In genomic region chr11:67401495-67402191, GRCh38 we compare ENCODE assay signal across 8 cellular contexts. TPM values are rescaled to one million over a fixed set of nuclear protein-coding genes. Genes with fewer than 3 reads are reported as not detected.
DNase-seq lines count a peak whose midpoint lies in the region; ATAC-seq and TF ChIP-seq lines count a peak whose summit lies in the region.

PPP1CA (minus strand) TSS chr11:67401858; CDS start chr11:67401782, 76 bp downstream.

- H3K36me3 ChIP-seq in parathyroid adenoma (ENCODE audit: control insufficient read depth, insufficient read depth, low read length) (no peaks in the 10 kb centered on the region), thyroid gland (peaks cover 24 to 25% of the 10 kb centered on the region in 2 donors)

- DNase-seq in NCI-H1105 treated with DMSO at 0.1 percent for 48 hours (lab: John Stamatoyannopoulos, UW) (peak; percentile 74), SW 1271 (lab: John Stamatoyannopoulos, UW) (peak; percentile 70 to 85), Right ventricle myocardium inferior (ENCODE audit: missing footprints) (peak; percentile 95), thyroid gland (peak; percentile 89 to 90)
- DNase-seq in activated naive CD8-positive, alpha-beta T cell treated with anti-CD3 and anti-CD28 coated beads, Interleukin-2, amount 10 ng/mL, durations not matched to agents 7 days and 5 days = peak; percentile 98

- WGBS in thyroid gland, 2 donors = 0% methylated on average over 2 to 6 of the region's 73 CpGs

- H3K27ac Mint-ChIP-seq in activated naive CD8-positive, alpha-beta T cell treated with anti-CD3 and anti-CD28 coated beads, Interleukin-2, amount 10 ng/mL, durations not matched to agents 7 days and 5 days = peak within 1 kb of the TSS; percentile 95

- POLR2A ChIA-PET in activated naive CD8-positive, alpha-beta T cell treated with anti-CD3 and anti-CD28 coated beads, Interleukin-2, amount 10 ng/mL, durations not matched to agents 7 days and 5 days (lab: Charles Lee) = interaction anchor here (0.8 to 12.5 kb wide), 25 partner anchors 10 to 1787 kb away, joined by 3 to 491 read pairs (median 5); partner anchors contain the start of genes AIP, CARNS1, CDK2AP2 and NUDT8

- peaks cover 40% of the 10 kb centered on the region for H3K4me1 Mint-ChIP-seq in activated naive CD8-positive, alpha-beta T cell treated with anti-CD3 and anti-CD28 coated beads, Interleukin-2, amount 10 ng/mL, durations not matched to agents 7 days and 5 days

- H3K27ac ChIP-seq in parathyroid adenoma (peak within 1 kb of the TSS; percentile 61), thyroid gland (peak within 1 kb of the TSS; percentile 81 to 89 (median 85))

- peaks cover 44% of the 10 kb centered on the region for H3K36me3 Mint-ChIP-seq in activated naive CD8-positive, alpha-beta T cell treated with anti-CD3 and anti-CD28 coated beads, Interleukin-2, amount 10 ng/mL, durations not matched to agents 7 days and 5 days

- TF ChIP-seq CTCF in parathyroid adenoma (IDR thresholded peaks at IDR 0.05) (peak; percentile 17), thyroid gland (IDR thresholded peaks at IDR 0.05) (peak in 3 of 6 experiments; percentile 25 to 82 (median 34))

- intact Hi-C loops in Right ventricle myocardium inferior (cut with DNase I) (loop anchor here (1.0 to 5.0 kb wide), 3 partner anchors 15 to 182 kb away; partner anchors contain the start of genes GSTP1 and TMEM134), thyroid gland (cut with DNase I) (no loop called here)

- peak within 1 kb of the TSS; percentile 98 for H3K4me3 Mint-ChIP-seq in activated naive CD8-positive, alpha-beta T cell treated with anti-CD3 and anti-CD28 coated beads, Interleukin-2, amount 10 ng/mL, durations not matched to agents 7 days and 5 days

- ATAC-seq in HG02610 (IDR thresholded peaks at IDR 0.05; ENCODE audit: unreplicated experiment) (peak; percentile 65), Right ventricle myocardium inferior (peak; percentile 91)
- peak; percentile 55 for ATAC-seq in activated naive CD8-positive, alpha-beta T cell treated with anti-CD3 and anti-CD28 coated beads, Interleukin-2, amount 10 ng/mL, durations not matched to agents 7 days and 5 days (ENCODE audit: low read depth)

- peak; percentile 84 for TF ChIP-seq POLR2A in GM10847 (IDR thresholded peaks at IDR 0.05; ENCODE audit: extremely low read depth, insufficient read length)
- peak in 1 of 2 donors; percentile 75 for TF ChIP-seq POLR2A in thyroid gland (IDR thresholded peaks at IDR 0.05)

- H3K4me3 ChIP-seq in parathyroid adenoma (ENCODE audit: low read depth, low read length) = peak within 1 kb of the TSS; percentile 71
- H3K4me3 ChIP-seq in thyroid gland (replicated peaks in 1 of 3) = peak within 1 kb of the TSS; percentile 33 to 95 (median 63)

- H3K9ac ChIP-seq in parathyroid adenoma = peak within 1 kb of the TSS; percentile 53

- H3K4me1 ChIP-seq in parathyroid adenoma (no peaks in the 10 kb centered on the region), thyroid gland (peaks cover 37 to 59% of the 10 kb centered on the region in 2 donors)

- no peaks in the 10 kb centered on the region for H3K79me2 ChIP-seq in parathyroid adenoma

- no peaks in the 10 kb centered on the region for H3K9me3 Mint-ChIP-seq in activated naive CD8-positive, alpha-beta T cell treated with anti-CD3 and anti-CD28 coated beads, Interleukin-2, amount 10 ng/mL, durations not matched to agents 7 days and 5 days

- H2AFZ ChIP-seq in parathyroid adenoma = peak within 1 kb of the TSS; percentile 73

- H3K27me3 ChIP-seq in parathyroid adenoma (ENCODE audit: control insufficient read depth, insufficient read depth, low read length) (no peaks in the 10 kb centered on the region), thyroid gland (no peaks in the 10 kb centered on the region)

- H3K4me2 ChIP-seq in parathyroid adenoma (ENCODE audit: low read length) = peak within 1 kb of the TSS; percentile 87

- no peaks in the 10 kb centered on the region for H3K27me3 Mint-ChIP-seq in activated naive CD8-positive, alpha-beta T cell treated with anti-CD3 and anti-CD28 coated beads, Interleukin-2, amount 10 ng/mL, durations not matched to agents 7 days and 5 days

- H3K9me3 ChIP-seq in parathyroid adenoma (ENCODE audit: control insufficient read depth, low read length) = no peaks in the 10 kb centered on the region
- no peaks in the 10 kb centered on the region for H3K9me3 ChIP-seq in thyroid gland

RNA-seq across cellular contexts. Expression of gene PPP1CA, which starts in this region (rescaled TPM):
- 100 to 1,000 TPM; 290 to 311 TPM for total RNA-seq in activated naive CD8-positive, alpha-beta T cell treated with anti-CD3 and anti-CD28 coated beads, Interleukin-2, amount 10 ng/mL, durations not matched to agents 7 days and 5 days
- 112 TPM for total RNA-seq in Right ventricle myocardium inferior
- 100 to 1,000 TPM; 164 to 216 (median 191) TPM for total RNA-seq in thyroid gland

Comparison
In these comparisons a context has a peak if more than half of its experiments do, and no peak if none do; other contexts are left out.
1. Peak in every context shown above with its lines: DNase-seq, ATAC-seq, H3K4me3 ChIP-seq and H3K27ac ChIP-seq.